25 cellular contexts compared by ENCODE assay signal in the genomic region with DNA sequence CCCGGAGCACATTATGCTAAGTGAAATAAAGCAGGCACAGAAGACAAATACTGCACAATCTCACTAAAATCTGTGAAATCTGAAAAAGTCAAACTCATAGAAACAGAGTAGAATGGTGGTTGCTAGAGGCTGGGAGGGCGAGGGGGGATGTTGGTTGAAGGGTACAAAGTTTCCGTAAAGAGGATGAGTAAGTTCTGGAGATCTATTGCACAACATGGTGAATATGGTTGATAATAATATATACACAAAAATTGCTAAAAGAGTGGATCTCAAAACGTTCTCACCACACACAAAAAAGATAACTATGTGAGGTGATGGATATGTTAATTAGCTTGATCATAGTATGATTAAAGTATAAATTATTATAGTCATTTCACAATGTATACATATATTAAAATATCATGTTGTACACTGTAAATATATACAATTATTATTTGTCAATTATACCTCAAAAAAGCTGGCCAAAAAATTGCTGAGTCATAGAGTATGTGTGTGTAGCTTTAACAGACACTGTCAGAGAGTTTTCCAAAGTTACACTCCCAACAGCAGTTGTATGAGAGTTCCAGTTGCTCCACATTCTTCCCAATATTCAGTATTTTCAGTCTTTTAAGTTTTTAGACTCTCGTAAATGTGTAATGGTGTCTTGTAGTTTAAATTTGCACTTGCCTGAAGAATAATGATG. TPM values are rescaled to one million over a fixed set of nuclear protein-coding genes. Genes with fewer than 3 reads are reported as not detected.
DNase-seq lines count a peak whose midpoint lies in the region; ATAC-seq, FAIRE-seq and TF ChIP-seq lines count a peak whose summit lies in the region.
"Had no signal": no experiment of that assay in that cellular context is flagged by ENCODE, and none has a peak within 500 bp of the region (broad histone marks: within the 10 kb centered on the region; RNA-seq: fewer than 3 reads in every experiment).

No MANE protein-coding gene starts in this region.

- H3K27me3 Mint-ChIP-seq in activated naive CD4-positive, alpha-beta T cell treated with anti-CD3 and anti-CD28 coated beads, Interleukin-2, amount 10 ng/mL, durations not matched to agents 7 days and 5 days: peaks cover 28% of the 10 kb centered on the region
- H3K27me3 Mint-ChIP-seq in activated CD8-positive, alpha-beta T cell treated with anti-CD3 and anti-CD28 coated beads for 36 hours: peaks cover 23% of the 10 kb centered on the region

- no peaks in the 10 kb centered on the region for H3K79me1 ChIP-seq in IMR-90 (ENCODE audit: low read depth in 1 of 2, low read length in 2 of 2)
- H3K79me1 ChIP-seq in H1 (ENCODE audit: low read depth, low read length): no peaks in the 10 kb centered on the region

- no peaks in the 10 kb centered on the region for H3K9me2 ChIP-seq in GM23248 (ENCODE audit: insufficient read depth)

- H3K23ac ChIP-seq in IMR-90 (ENCODE audit: low read depth, low read length) (no peak overlapping the region), H1 (ENCODE audit: insufficient read length) (no peak overlapping the region)

- no peak for FAIRE-seq in H1 (lab: Jason Lieb, UNC)
- FAIRE-seq: GM12878 had no signal

- H2BK20ac ChIP-seq in IMR-90 (ENCODE audit: low read depth, low read length): 0 out of 2 replicates have a peak overlapping the region, but pooled peaks have one; percentile 41
- no peak overlapping the region for H2BK20ac ChIP-seq in H1 (ENCODE audit: low read length)

- H4K91ac ChIP-seq in IMR-90 (ENCODE audit: insufficient read depth, low read depth, low read length): no peak overlapping the region
- H4K91ac ChIP-seq in H1 (replicated peaks; ENCODE audit: insufficient read length, low read length): no peak overlapping the region

- H3K4me3 Mint-ChIP-seq in activated naive CD4-positive, alpha-beta T cell treated with anti-CD3 and anti-CD28 coated beads, Interleukin-2, amount 10 ng/mL, durations not matched to agents 7 days and 5 days: no peak overlapping the region
- H3K4me3 Mint-ChIP-seq in activated CD8-positive, alpha-beta T cell treated with anti-CD3 and anti-CD28 coated beads for 36 hours: no peak overlapping the region
- H3K4me3 Mint-ChIP-seq: CD8-positive, alpha-beta T cell had no signal

- H2AFZ ChIP-seq in ACC112 (ENCODE audit: low read length, unreplicated experiment) (no peak overlapping the region), IMR-90 (replicated peaks; ENCODE audit: low read length, poor library complexity) (no peak overlapping the region), H1 (ENCODE audit: low read length) (no peak overlapping the region), GM23248 (no peak overlapping the region)
- H2AFZ ChIP-seq: PC-9 had no signal

- in situ Hi-C loops in IMR-90 (cut with MboI; ENCODE audit: low sequenced_read_pairs): no loop called here
- in situ Hi-C loops in GM23248 (cut with MboI): no loop called here

- H2BK120ac ChIP-seq in IMR-90 (ENCODE audit: low read depth, low read length): 0 out of 2 replicates have a peak overlapping the region, but pooled peaks have one; percentile 21
- no peak overlapping the region for H2BK120ac ChIP-seq in H1 (replicated peaks; ENCODE audit: low read depth, low read length)

- H2BK15ac ChIP-seq in IMR-90 (ENCODE audit: low read depth, low read length) (no peak overlapping the region), H1 (ENCODE audit: low read length) (no peak overlapping the region)

- H2BK5ac ChIP-seq in IMR-90 (ENCODE audit: low read depth, low read length, poor library complexity, severe bottlenecking): no peak overlapping the region
- H2BK5ac ChIP-seq in H1 (ENCODE audit: low read depth, low read length): no peak overlapping the region

- CTCF ChIA-PET in IMR-90 (lab: Yijun Ruan, JAX) (no interaction called here), H1 (lab: Charles Lee; ENCODE audit: partially characterized antibody) (no interaction called here)
- CTCF ChIA-PET in activated naive CD4-positive, alpha-beta T cell treated with anti-CD3 and anti-CD28 coated beads, Interleukin-2, amount 10 ng/mL, durations not matched to agents 7 days and 5 days (lab: Charles Lee): no interaction called here
- CTCF ChIA-PET in activated CD8-positive, alpha-beta T cell treated with anti-CD3 and anti-CD28 coated beads for 36 hours (lab: Charles Lee): no interaction called here

- no peak overlapping the region for H2AK9ac ChIP-seq in IMR-90 (replicated peaks; ENCODE audit: low read depth, low read length, poor library complexity)

- no peak for TF ChIP-seq CTCF in IMR-90 (conservative IDR thresholded peaks at IDR 0.05; ENCODE audit: low read depth, low read length)
- TF ChIP-seq CTCF in H1 (IDR thresholded peaks at IDR 0.05; ENCODE audit: control extremely low read depth in 1 of 3, insufficient read depth in 1 of 3, low read depth in 1 of 3, low read length in 3 of 3): no peak
- no peak for TF ChIP-seq CTCF in activated CD8-positive, alpha-beta T cell treated with anti-CD3 and anti-CD28 coated beads for 36 hours (IDR thresholded peaks at IDR 0.05)

- WGBS in IMR-90 (ENCODE audit: extremely low coverage in 2 of 2, insufficient read length in 1 of 2), 2 experiments: no CpG with 5 or more reads among the region's 5 CpGs
- WGBS in H1 (ENCODE audit: extremely low coverage in 1 of 2, insufficient coverage in 1 of 2, insufficient read length in 1 of 2, insufficient replicate concordance in 2 of 2, low coverage in 1 of 2, low lambda C conversion rate in 2 of 2, missing lambda C conversion rate in 1 of 2), 2 experiments: 87% methylated on average over 5 of the region's 5 CpGs; no CpG with 5 or more reads in 1 of the 2 experiments
- 85 to 86% methylated on average over 5 of the region's 5 CpGs for WGBS in GM23248 (ENCODE audit: low coverage in 1 of 2, low lambda C conversion rate in 2 of 2, missing lambda C conversion rate in 2 of 2), 2 experiments

- no peak for DNase-seq in IMR-90
- no peak for DNase-seq in H1 (ENCODE audit: low read depth in 1 of 2, low spot score in 2 of 2)
- no peak for DNase-seq in activated naive CD4-positive, alpha-beta T cell treated with anti-CD3 and anti-CD28 coated beads, Interleukin-2, amount 10 ng/mL, durations not matched to agents 7 days and 5 days
- no peak for DNase-seq in activated CD8-positive, alpha-beta T cell treated with anti-CD3 and anti-CD28 coated beads for 36 hours
- no peak for DNase-seq in GM23248
- DNase-seq: C1 segment of cervical spinal cord; Caco-2; CD8-positive, alpha-beta T cell; GOT3; HCEC 1CT; NCI-H1105 treated with DMSO at 0.1 percent for 48 hours; NCI-H146; NCI-H1930; NCI-H446; NCI-H524 treated with DMSO at 0.1 percent for 48 hours; NCI-H774; NK-92 treated with Interleukin-12 subunit alpha and Interleukin-12 subunit beta, amount 100 ng/mL, for 24 hours; PC-9; SJCRH30 had no signal

- H4K8ac ChIP-seq in IMR-90 (ENCODE audit: low read depth in 2 of 2, low read length in 2 of 2) (no peak overlapping the region), H1 (ENCODE audit: extremely low read depth, insufficient read depth, low read length) (no peak overlapping the region)

- no peak overlapping the region for H3K4me3 ChIP-seq in ACC112 (ENCODE audit: low read depth, low read length)
- H3K4me3 ChIP-seq in IMR-90 (ENCODE audit: insufficient read depth, low read depth, low read length): no peak overlapping the region
- no peak overlapping the region for H3K4me3 ChIP-seq in H1 (ENCODE audit: extremely low read depth in 1 of 4, insufficient read depth in 2 of 4, low read depth in 3 of 4, low read length in 4 of 4)
- H3K4me3 ChIP-seq in skeletal muscle tissue (ENCODE audit: low read length in 3 of 3): no peak overlapping the region
- H3K4me3 ChIP-seq in GM23248: no peak overlapping the region
- H3K4me3 ChIP-seq: GM12878, PC-9, SJCRH30 had no signal

- H4K20me1 ChIP-seq in IMR-90 (ENCODE audit: insufficient read depth, low read length) (no peaks in the 10 kb centered on the region), H1 (replicated peaks in 1 of 2; ENCODE audit: control insufficient read depth in 1 of 2, insufficient read depth in 2 of 2, low read length in 2 of 2) (no peaks in the 10 kb centered on the region), GM23248 (ENCODE audit: insufficient read depth) (no peaks in the 10 kb centered on the region)

- H3F3A ChIP-seq in GM23248 (ENCODE audit: insufficient read depth): no peaks in the 10 kb centered on the region

- H3K79me2 ChIP-seq in ACC112 (ENCODE audit: control insufficient read depth, insufficient read depth, low read length, unreplicated experiment) (no peaks in the 10 kb centered on the region), H1 (ENCODE audit: control insufficient read depth in 1 of 2, insufficient read depth in 2 of 2, low read length in 2 of 2) (no peaks in the 10 kb centered on the region), GM23248 (ENCODE audit: insufficient read depth) (no peaks in the 10 kb centered on the region)

- intact Hi-C loops in IMR-90 (cut with micrococcal nuclease): no loop called here
- intact Hi-C loops in activated CD8-positive, alpha-beta T cell treated with anti-CD3 and anti-CD28 coated beads for 36 hours (cut with micrococcal nuclease): no loop called here

- peak overlapping the region; percentile 42; the same call in 1 of the 2 replicates for H3K4ac ChIP-seq in IMR-90 (ENCODE audit: low read depth, low read length)
- no peak overlapping the region for H3K4ac ChIP-seq in H1 (replicated peaks; ENCODE audit: insufficient read length, low read depth, low read length)

- no peak overlapping the region for H3K9ac ChIP-seq in IMR-90 (ENCODE audit: low read depth, low read length)
- no peak overlapping the region for H3K9ac ChIP-seq in H1 (replicated peaks in 1 of 4; ENCODE audit: extremely low read depth in 1 of 4, low read depth in 3 of 4, low read length in 3 of 4)
- no peak overlapping the region for H3K9ac ChIP-seq in skeletal muscle tissue (ENCODE audit: low read depth in 1 of 3, low read length in 3 of 3)
- H3K9ac ChIP-seq in GM23248: no peak overlapping the region
- H3K9ac ChIP-seq: KMS-11 had no signal

- H3K9me3 ChIP-seq in IMR-90 (ENCODE audit: control insufficient read depth, insufficient read depth, low read length) (no peaks in the 10 kb centered on the region), H1 (ENCODE audit: insufficient read depth in 2 of 2, low read depth in 1 of 2, low read length in 1 of 2) (no peaks in the 10 kb centered on the region), skeletal muscle tissue (ENCODE audit: control insufficient read depth in 3 of 3, low read length in 3 of 3) (no peaks in the 10 kb centered on the region), GM23248 (ENCODE audit: low read depth) (no peaks in the 10 kb centered on the region)
- H3K9me3 ChIP-seq: Caco-2, SJCRH30 had no signal

- TF ChIP-seq EP300 in H1 (IDR thresholded peaks at IDR 0.05; ENCODE audit: borderline replicate concordance in 1 of 2, low read depth in 2 of 2, low read length in 2 of 2): no peak

- H3K18ac ChIP-seq in IMR-90 (ENCODE audit: low read depth, low read length): no peak overlapping the region
- H3K18ac ChIP-seq in H1 (ENCODE audit: extremely low read depth, low read length): no peak overlapping the region

- POLR2A ChIA-PET in IMR-90 (lab: Charles Lee; ENCODE audit: unreplicated experiment): no interaction called here
- POLR2A ChIA-PET in H1 (lab: Charles Lee; ENCODE audit: partially characterized antibody): no interaction called here
- POLR2A ChIA-PET in activated CD8-positive, alpha-beta T cell treated with anti-CD3 and anti-CD28 coated beads for 36 hours (lab: Charles Lee): no interaction called here

- no peaks in the 10 kb centered on the region; the same call in 1 of the 2 replicates for H3K23me2 ChIP-seq in H1 (ENCODE audit: low read depth, low read length)

- H3K27me3 ChIP-seq in ACC112 (ENCODE audit: insufficient read depth, low read length) (no peaks in the 10 kb centered on the region), IMR-90 (ENCODE audit: control insufficient read depth, insufficient read depth, low read length) (no peaks in the 10 kb centered on the region), H1 (replicated peaks in 1 of 4; ENCODE audit: control insufficient read depth in 3 of 4, extremely low read depth in 1 of 4, insufficient read depth in 3 of 4, low read length in 3 of 4) (no peaks in the 10 kb centered on the region), skeletal muscle tissue (ENCODE audit: control insufficient read depth in 3 of 3, insufficient read depth in 3 of 3, low read length in 3 of 3) (no peaks in the 10 kb centered on the region), GM23248 (replicated peaks; ENCODE audit: insufficient read depth) (no peaks in the 10 kb centered on the region)
- H3K27me3 ChIP-seq: SJCRH30 had no signal

- H3K56ac ChIP-seq in IMR-90 (ENCODE audit: extremely low read depth, insufficient read depth, low read length) (no peak overlapping the region), H1 (replicated peaks; ENCODE audit: insufficient read length, low read depth, low read length) (no peak overlapping the region)

- no TSS peak for BruUV-seq in IMR-90 (replicated peaks; lab: Mats Ljungman, UMichigan)

- H4K5ac ChIP-seq in IMR-90 (ENCODE audit: low read depth, low read length) (no peak overlapping the region), H1 (ENCODE audit: insufficient read length, low read depth, low read length) (no peak overlapping the region)

- H3K36me3 ChIP-seq in ACC112 (ENCODE audit: insufficient read depth, low read length) (no peaks in the 10 kb centered on the region), IMR-90 (ENCODE audit: control insufficient read depth, insufficient read depth, low read length) (no peaks in the 10 kb centered on the region), H1 (ENCODE audit: control insufficient read depth in 2 of 4, insufficient read depth in 4 of 4, low read length in 3 of 4) (no peaks in the 10 kb centered on the region), skeletal muscle tissue (ENCODE audit: control insufficient read depth in 3 of 3, insufficient read depth in 3 of 3, low read length in 3 of 3) (no peaks in the 10 kb centered on the region), GM23248 (ENCODE audit: low read depth) (no peaks in the 10 kb centered on the region)
- H3K36me3 ChIP-seq: SJCRH30 had no signal

- H3K4me2 ChIP-seq in IMR-90 (ENCODE audit: low read depth, low read length) (no peak overlapping the region), H1 (ENCODE audit: insufficient read depth in 1 of 2, low read depth in 2 of 2, low read length in 2 of 2) (no peak overlapping the region), GM23248 (ENCODE audit: unreplicated experiment) (no peak overlapping the region)
- H3K4me2 ChIP-seq: KMS-11, PC-9 had no signal

- H3K9me1 ChIP-seq in IMR-90 (ENCODE audit: insufficient read depth, low read length): no peaks in the 10 kb centered on the region

- no peak overlapping the region for H3K27ac Mint-ChIP-seq in activated naive CD4-positive, alpha-beta T cell treated with anti-CD3 and anti-CD28 coated beads, Interleukin-2, amount 10 ng/mL, durations not matched to agents 7 days and 5 days
- H3K27ac Mint-ChIP-seq in activated CD8-positive, alpha-beta T cell treated with anti-CD3 and anti-CD28 coated beads for 36 hours: no peak overlapping the region
- H3K27ac Mint-ChIP-seq: CD8-positive, alpha-beta T cell had no signal

- H2BK12ac ChIP-seq in H1 (ENCODE audit: low read depth, low read length): no peak overlapping the region

- TF ChIP-seq POLR2A in IMR-90 (IDR thresholded peaks at IDR 0.05; ENCODE audit: low read depth, low read length): no peak
- no peak for TF ChIP-seq POLR2A in H1 (IDR thresholded peaks at IDR 0.05; ENCODE audit: control extremely low read depth in 1 of 2, low read depth in 2 of 2, low read length in 2 of 2)

- dilution Hi-C loops in IMR-90 (cut with HindIII; ENCODE audit: low sequenced_read_pairs, unreplicated experiment): no loop called here

- H2AK5ac ChIP-seq in IMR-90 (ENCODE audit: low read depth, low read length) (no peak overlapping the region), H1 (ENCODE audit: low read depth, low read length) (no peak overlapping the region)

- no peaks in the 10 kb centered on the region for H3K4me1 ChIP-seq in ACC112 (ENCODE audit: control insufficient read depth, insufficient read depth, low read length, unreplicated experiment)
- no peaks in the 10 kb centered on the region for H3K4me1 ChIP-seq in IMR-90 (ENCODE audit: control insufficient read depth, insufficient read depth, low read length)
- H3K4me1 ChIP-seq in H1 (replicated peaks in 1 of 4; ENCODE audit: control insufficient read depth in 3 of 4, insufficient read depth in 4 of 4, low read length in 3 of 4): no peaks in the 10 kb centered on the region
- H3K4me1 ChIP-seq in skeletal muscle tissue (ENCODE audit: control insufficient read depth in 3 of 3, insufficient read depth in 3 of 3, low read length in 3 of 3): peaks cover 0 to 4% (median 0%) of the 10 kb centered on the region in 3 donors
- no peaks in the 10 kb centered on the region for H3K4me1 ChIP-seq in GM23248 (ENCODE audit: insufficient read depth)

- no peaks in the 10 kb centered on the region for H3K9me3 Mint-ChIP-seq in activated naive CD4-positive, alpha-beta T cell treated with anti-CD3 and anti-CD28 coated beads, Interleukin-2, amount 10 ng/mL, durations not matched to agents 7 days and 5 days
- H3K9me3 Mint-ChIP-seq in activated CD8-positive, alpha-beta T cell treated with anti-CD3 and anti-CD28 coated beads for 36 hours: no peaks in the 10 kb centered on the region
- H3K9me3 Mint-ChIP-seq: CD8-positive, alpha-beta T cell had no signal

- no peak for ATAC-seq in IMR-90 (ENCODE audit: low read depth)
- ATAC-seq in activated CD8-positive, alpha-beta T cell treated with anti-CD3 and anti-CD28 coated beads for 36 hours: no peak
- ATAC-seq: CD8-positive, alpha-beta T cell; GM12878; Right ventricle myocardium inferior; SK-N-SH treated with all-trans-retinoic acid at 6 μM for 48 hours had no signal

- no peaks in the 10 kb centered on the region for H3K36me3 Mint-ChIP-seq in activated naive CD4-positive, alpha-beta T cell treated with anti-CD3 and anti-CD28 coated beads, Interleukin-2, amount 10 ng/mL, durations not matched to agents 7 days and 5 days
- H3K36me3 Mint-ChIP-seq in activated CD8-positive, alpha-beta T cell treated with anti-CD3 and anti-CD28 coated beads for 36 hours (ENCODE audit: low read depth): no peaks in the 10 kb centered on the region
- H3K36me3 Mint-ChIP-seq: CD8-positive, alpha-beta T cell had no signal

- TF ChIP-seq RAD21 in IMR-90 (IDR thresholded peaks at IDR 0.05; ENCODE audit: low read length) (no peak), H1 (IDR thresholded peaks at IDR 0.05 in 1 of 2, conservative IDR thresholded peaks at IDR 0.05 in 1 of 2; ENCODE audit: low read depth in 2 of 2, low read length in 2 of 2) (no peak)

- peak overlapping the region; percentile 21; the same call in 1 of the 2 replicates for H3K27ac ChIP-seq in ACC112 (ENCODE audit: low read depth, low read length)
- no peak overlapping the region for H3K27ac ChIP-seq in IMR-90 (ENCODE audit: insufficient read depth, low read length)
- H3K27ac ChIP-seq in H1 (ENCODE audit: low read depth, low read length): no peak overlapping the region
- H3K27ac ChIP-seq in skeletal muscle tissue (ENCODE audit: low read depth, low read length): peak overlapping the region; percentile 25
- H3K27ac ChIP-seq in GM23248: no peak overlapping the region
- H3K27ac ChIP-seq: KMS-11, PC-9, SJCRH30 had no signal

- H3K14ac ChIP-seq in IMR-90 (replicated peaks; ENCODE audit: low read depth, low read length): no peak overlapping the region
- H3K14ac ChIP-seq in H1 (ENCODE audit: insufficient read length): no peak overlapping the region

- H3K4me1 Mint-ChIP-seq in activated naive CD4-positive, alpha-beta T cell treated with anti-CD3 and anti-CD28 coated beads, Interleukin-2, amount 10 ng/mL, durations not matched to agents 7 days and 5 days: no peaks in the 10 kb centered on the region
- H3K4me1 Mint-ChIP-seq in activated CD8-positive, alpha-beta T cell treated with anti-CD3 and anti-CD28 coated beads for 36 hours (ENCODE audit: low read depth): no peaks in the 10 kb centered on the region

RNA-seq across cellular contexts. Expression of a gene that starts 19.3 kb away (rescaled TPM):
- total RNA-seq in IMR-90 (2012; rRNA removed): 7.7 and 8.6 TPM in 2 replicates
- 15.0 and 15.1 TPM in 2 replicates for polyA plus RNA-seq in IMR-90 (2012; rRNA removed)
- 12.2 and 21.4 TPM in 2 replicates for polyA plus RNA-seq in IMR-90 (2012; cell fraction: cytosol; rRNA removed)
- polyA plus RNA-seq in IMR-90 (2012; cell fraction: nucleus; rRNA removed; ENCODE audit: low replicate concordance): 8.8 and 12.1 TPM in 2 replicates
- 0.46 and 0.69 TPM in 2 replicates for total RNA-seq in H1 (2021; fragmentation: NEBNext Ultra II Directional; extraction: Animal tissue kit (Norgen Biotek cat#: 25700))
- 0.03 and 0.11 TPM in 2 replicates for polyA plus RNA-seq in H1 (2011; rRNA removed)
- polyA plus RNA-seq in H1 (2011; cell fraction: cytosol; rRNA removed): 0.09 TPM
- polyA plus RNA-seq in H1 (2011; cell fraction: nucleus; rRNA removed): 0.09 TPM
- polyA plus RNA-seq in H1 (2012, experiment 1 of 2): 0.04 to 0.16 TPM in 2 of 4 replicates, not detected in the others
- polyA plus RNA-seq in H1 (2012, experiment 2 of 2): 0.07 TPM
- polyA plus RNA-seq in H1 (2013, experiment 1 of 2): 0.45 TPM
- 0.48 TPM for polyA plus RNA-seq in H1 (2013, experiment 2 of 2)
- 0.17 and 0.19 TPM in 2 replicates for polyA minus RNA-seq in H1 (2011; rRNA and poly(A)+ RNA removed)
- polyA minus RNA-seq in H1 (2011; cell fraction: cytosol; rRNA and poly(A)+ RNA removed): not detected
- polyA minus RNA-seq in H1 (2011; cell fraction: nucleus; rRNA and poly(A)+ RNA removed): 0.50 TPM
- 45.4 TPM for total RNA-seq in skeletal muscle tissue
- total RNA-seq in activated CD8-positive, alpha-beta T cell treated with anti-CD3 and anti-CD28 coated beads for 36 hours: not detected
- total RNA-seq in GM23248 (2014; rRNA removed; shearing (Covaris generic)): 7.8 and 11.7 TPM in 2 replicates
- polyA plus RNA-seq in GM23248 (2016; fragmentation: Nextera tagmentation; extraction: Ambion mirVana): 11.4 and 12.6 TPM in 2 replicates
- total RNA-seq: CD8-positive, alpha-beta T cell; Right ventricle myocardium inferior had no signal

RNA-seq across cellular contexts. Expression of a gene that starts 55.6 kb away (rescaled TPM):
- total RNA-seq in IMR-90 (2012; rRNA removed): 28.1 and 42.7 TPM in 2 replicates
- 5.5 and 7.1 TPM in 2 replicates for polyA plus RNA-seq in IMR-90 (2012; rRNA removed)
- polyA plus RNA-seq in IMR-90 (2012; cell fraction: cytosol; rRNA removed): 3.5 and 3.7 TPM in 2 replicates
- 4.8 and 8.4 TPM in 2 replicates for polyA plus RNA-seq in IMR-90 (2012; cell fraction: nucleus; rRNA removed; ENCODE audit: low replicate concordance)
- total RNA-seq in H1 (2021; fragmentation: NEBNext Ultra II Directional; extraction: Animal tissue kit (Norgen Biotek cat#: 25700)): 37.7 and 38.9 TPM in 2 replicates
- polyA plus RNA-seq in H1 (2011; rRNA removed): 9.0 and 9.6 TPM in 2 replicates
- polyA plus RNA-seq in H1 (2011; cell fraction: cytosol; rRNA removed): 8.9 TPM
- 14.0 TPM for polyA plus RNA-seq in H1 (2011; cell fraction: nucleus; rRNA removed)
- polyA plus RNA-seq in H1 (2012, experiment 1 of 2): 11.6 to 17.5 TPM (median 13.5 TPM) in 4 replicates
- polyA plus RNA-seq in H1 (2012, experiment 2 of 2): 2.0 TPM
- polyA plus RNA-seq in H1 (2013, experiment 1 of 2): 14.5 TPM
- 13.8 TPM for polyA plus RNA-seq in H1 (2013, experiment 2 of 2)
- polyA minus RNA-seq in H1 (2011; rRNA and poly(A)+ RNA removed): 37.2 and 40.3 TPM in 2 replicates
- 20.2 TPM for polyA minus RNA-seq in H1 (2011; cell fraction: cytosol; rRNA and poly(A)+ RNA removed)
- polyA minus RNA-seq in H1 (2011; cell fraction: nucleus; rRNA and poly(A)+ RNA removed): 18.5 TPM
- total RNA-seq in skeletal muscle tissue: 11.0 TPM
- total RNA-seq in activated CD8-positive, alpha-beta T cell treated with anti-CD3 and anti-CD28 coated beads for 36 hours: not detected
- 9.2 and 12.2 TPM in 2 replicates for total RNA-seq in GM23248 (2014; rRNA removed; shearing (Covaris generic))
- polyA plus RNA-seq in GM23248 (2016; fragmentation: Nextera tagmentation; extraction: Ambion mirVana): 1.5 TPM in 2 replicates
- total RNA-seq: CD8-positive, alpha-beta T cell had no signal

Comparison
In these comparisons a context has a peak if more than half of its experiments do, and no peak if none do; other contexts are left out.
1. H3K27ac ChIP-seq: peak in ACC112 (single experiment) and skeletal muscle tissue (single experiment); none in IMR-90 (single experiment), H1 (single experiment) and GM23248 (single experiment).